10 cellular contexts compared by ENCODE assay signal in the genomic region with DNA sequence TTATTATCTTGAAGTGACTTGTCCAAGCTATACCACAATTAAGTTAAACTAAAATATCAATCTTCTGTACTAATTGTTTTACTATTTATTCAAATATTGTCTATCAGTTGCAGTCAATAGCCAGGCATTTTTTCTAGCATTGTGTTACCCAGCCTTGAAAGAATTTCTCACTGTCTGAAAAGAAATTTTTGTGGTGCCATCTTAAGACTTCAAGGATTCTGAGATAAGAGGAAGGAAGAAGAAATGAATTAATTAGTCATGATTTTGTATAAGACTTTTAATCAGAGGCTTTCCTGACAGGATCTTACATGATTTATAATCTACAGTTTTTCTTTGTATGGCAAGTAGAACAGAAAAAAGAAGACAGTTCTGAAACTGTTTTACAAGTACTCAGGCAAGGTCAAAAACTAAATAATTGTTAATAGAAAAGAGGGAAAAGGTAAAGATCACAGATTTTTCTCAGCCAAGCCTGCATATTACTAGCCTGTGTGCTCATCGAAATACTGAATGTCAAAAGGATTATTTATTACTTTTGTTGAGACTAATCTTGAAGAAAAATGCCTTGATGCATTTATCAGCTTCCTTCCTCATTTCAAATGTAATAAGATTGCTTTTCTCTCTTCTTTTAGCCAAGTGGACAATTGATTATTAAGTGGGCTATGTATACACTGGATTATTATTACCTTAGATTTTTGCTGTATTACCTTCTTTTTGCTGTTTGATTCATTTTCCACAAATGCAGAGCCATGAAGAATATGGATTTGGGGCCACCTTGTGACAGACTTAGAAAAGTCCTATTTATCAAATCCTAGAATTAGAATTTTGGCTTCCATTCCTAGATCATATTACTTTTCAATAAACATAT. TPM values are rescaled to one million over a fixed set of nuclear protein-coding genes. Genes with fewer than 3 reads are reported as not detected.
DNase-seq lines count a peak whose midpoint lies in the region; ATAC-seq and TF ChIP-seq lines count a peak whose summit lies in the region.
"Had no signal": no experiment of that assay in that cellular context is flagged by ENCODE, and none has a peak within 500 bp of the region (broad histone marks: within the 10 kb centered on the region; RNA-seq: fewer than 3 reads in every experiment).

No MANE protein-coding gene starts in this region.

- H3K4me2 ChIP-seq in PC-9 = no peak overlapping the region

- H3K9me3 ChIP-seq in PC-9 (ENCODE audit: insufficient read depth, low read depth) = no peaks in the 10 kb centered on the region
- H3K9me3 ChIP-seq in thoracic aorta = no peaks in the 10 kb centered on the region

- ATAC-seq in thoracic aorta (ENCODE audit: insufficient number of reproducible peaks, low FRiP score, low read depth) (no peak), GM21367 (IDR thresholded peaks at IDR 0.05; ENCODE audit: unreplicated experiment) (no peak)

- no peaks in the 10 kb centered on the region for H3K9me2 ChIP-seq in PC-9 (ENCODE audit: insufficient read depth)

- H3K27me3 ChIP-seq in PC-9 (ENCODE audit: insufficient read depth, low read depth) (no peaks in the 10 kb centered on the region), thoracic aorta (replicated peaks; ENCODE audit: insufficient read depth) (no peaks in the 10 kb centered on the region)

- no peaks in the 10 kb centered on the region for H3F3A ChIP-seq in PC-9 (ENCODE audit: insufficient read depth, low read depth)

- H4K20me1 ChIP-seq in PC-9 (ENCODE audit: insufficient read depth) = no peaks in the 10 kb centered on the region

- H2AFZ ChIP-seq in PC-9 = no peak overlapping the region

- intact Hi-C loops in PC-9 (cut with micrococcal nuclease; ENCODE audit: unreplicated experiment) = loop anchor here (2.0 to 10.0 kb wide), 6 partner anchors 114 to 582 kb away; a partner anchor contains a TSS

- CTCF ChIA-PET in PC-9 (lab: Charles Lee) = no interaction called here

- no peaks in the 10 kb centered on the region for H3K79me2 ChIP-seq in PC-9 (ENCODE audit: low read depth)

- no peak overlapping the region for H3K27ac ChIP-seq in PC-9
- no peak overlapping the region for H3K27ac ChIP-seq in thoracic aorta

- no peaks in the 10 kb centered on the region for H3K36me3 ChIP-seq in PC-9 (ENCODE audit: low read depth)
- H3K36me3 ChIP-seq in thoracic aorta = no peaks in the 10 kb centered on the region

- H3K4me1 ChIP-seq in PC-9 (replicated peaks; ENCODE audit: insufficient read depth) (0 out of 2 replicates have a peak, but pooled peaks cover under 1% of the 10 kb centered on the region), thoracic aorta (ENCODE audit: control insufficient read depth in 1 of 2, low read depth in 2 of 2) (no peaks in the 10 kb centered on the region)

- no TSS peak for BruUV-seq in PC-9 (replicated peaks; lab: Mats Ljungman, UMichigan)

- TF ChIP-seq CTCF in PC-9 (conservative IDR thresholded peaks at IDR 0.05) (peak; percentile 61), fibroblast of mammary gland (conservative IDR thresholded peaks at IDR 0.05; ENCODE audit: control insufficient read depth, insufficient read depth, low read depth, low read length) (peak; percentile 60), thoracic aorta (IDR thresholded peaks at IDR 0.05) (peak; percentile 23)

- peak; percentile 23 for DNase-seq in NOMO-1 treated with DMSO at 0.1 percent for 48 hours (lab: John Stamatoyannopoulos, UW; ENCODE audit: unreplicated experiment)
- DNase-seq in NOMO-1 treated with dmso at 0.1 percent for 144 hours (lab: John Stamatoyannopoulos, UW; ENCODE audit: unreplicated experiment) = no peak
- DNase-seq in PC-9 = no peak
- DNase-seq in fibroblast of mammary gland (ENCODE audit: low read depth) = peak; percentile 75
- no peak for DNase-seq in thoracic aorta (ENCODE audit: low spot score)
- no peak for DNase-seq in GOT3 (lab: John Stamatoyannopoulos, UW)
- DNase-seq in COLO829 (ENCODE audit: low spot score) = no peak
- DNase-seq: CD8-positive, alpha-beta memory T cell; KG1 had no signal

- POLR2A ChIA-PET in PC-9 (lab: Charles Lee; ENCODE audit: unreplicated experiment) = interaction anchor here (0.7 kb wide), 1 partner anchor 251 kb away, joined by 3 read pairs; no protein-coding TSS in a partner anchor

- H3K4me3 ChIP-seq in PC-9 (no peak overlapping the region), fibroblast of mammary gland (ENCODE audit: control insufficient read depth, low read depth, low read length) (no peak overlapping the region), thoracic aorta (no peak overlapping the region)

RNA-seq across cellular contexts. Expression of a gene that starts 53.8 kb away (rescaled TPM):
- total RNA-seq in PC-9 (2021) (0.33 TPM in 1 of 2 replicates, not detected in the other), thoracic aorta (1 to 10 TPM in 1 of 2 donors, under 1 TPM in 1; 0.68 to 8.7 TPM)
- total RNA-seq: CD8-positive, alpha-beta memory T cell had no signal

RNA-seq across cellular contexts. Expression of a gene that starts 58.8 kb away (rescaled TPM):
- total RNA-seq in PC-9 (2021) = not detected in 2 replicates
- not detected for total RNA-seq in thoracic aorta
- total RNA-seq: CD8-positive, alpha-beta memory T cell had no signal

Comparison
In these comparisons a context has a peak if more than half of its experiments do, and no peak if none do; other contexts are left out.
1. DNase-seq: peak in NOMO-1 treated with DMSO at 0.1 percent for 48 hours (single experiment) and fibroblast of mammary gland (single experiment); none in NOMO-1 treated with dmso at 0.1 percent for 144 hours (single experiment), PC-9 (0 of 2), thoracic aorta (single experiment), GOT3 (single experiment) and COLO829 (single experiment).
2. Peak in every context shown above with its lines, with median percentiles within 50 percentile points of each other: CTCF ChIP-seq.